In genomic region chr1:161484613-161485012, GRCh38 we compare ENCODE assay signal across 13 cellular contexts. TPM values are rescaled to one million over a fixed set of nuclear protein-coding genes. Genes with fewer than 3 reads are reported as not detected.
DNase-seq lines count a peak whose midpoint lies in the region; ATAC-seq and TF ChIP-seq lines count a peak whose summit lies in the region.
"Had no signal": no experiment of that assay in that cellular context is flagged by ENCODE, and none has a peak within 500 bp of the region (broad histone marks: within the 10 kb centered on the region; RNA-seq: fewer than 3 reads in every experiment).

No MANE protein-coding gene starts in this region.

- dilution Hi-C loops in mammary epithelial cell (cut with HindIII; ENCODE audit: low sequenced_read_pairs): no loop called here

- no peak overlapping the region for H3K9ac ChIP-seq in mammary epithelial cell (ENCODE audit: insufficient read depth, low read length)
- H3K9ac ChIP-seq: parathyroid adenoma had no signal

- H3K4me1 ChIP-seq in mammary epithelial cell (ENCODE audit: insufficient read depth, low read length): peaks cover 33% of the 10 kb centered on the region
- H3K4me1 ChIP-seq: parathyroid adenoma had no signal

- H3K4me3 Mint-ChIP-seq in neural crest cell: no peak overlapping the region
- no peak overlapping the region for H3K4me3 Mint-ChIP-seq in activated T-cell treated with anti-CD3 and anti-CD28 coated beads, Interleukin-2, amount 50 U/mL, for 72 hours
- H3K4me3 Mint-ChIP-seq: activated CD4-positive, alpha-beta T cell treated with anti-CD3 and anti-CD28 coated beads, Interleukin-2, amount 10 ng/mL, durations not matched to agents 7 days and 5 days had no signal

- intact Hi-C loops in mammary epithelial cell (cut with micrococcal nuclease): no loop called here

- H3K4me3 ChIP-seq in mammary epithelial cell (replicated peaks in 1 of 3; ENCODE audit: insufficient read depth in 1 of 3, low read depth in 2 of 3, low read length in 3 of 3): no peak overlapping the region
- H3K4me3 ChIP-seq: heart left ventricle had no signal

- no peaks in the 10 kb centered on the region for H3K4me1 Mint-ChIP-seq in neural crest cell
- H3K4me1 Mint-ChIP-seq in activated T-cell treated with anti-CD3 and anti-CD28 coated beads, Interleukin-2, amount 50 U/mL, for 72 hours (ENCODE audit: low read depth): no peaks in the 10 kb centered on the region
- H3K4me1 Mint-ChIP-seq: activated CD4-positive, alpha-beta T cell treated with anti-CD3 and anti-CD28 coated beads, Interleukin-2, amount 10 ng/mL, durations not matched to agents 7 days and 5 days had no signal

- 100% methylated on average over 2 of the region's 2 CpGs for WGBS in mammary epithelial cell (ENCODE audit: low coverage, missing lambda C conversion rate)

- no TSS peak for BruUV-seq in mammary epithelial cell (replicated peaks; lab: Mats Ljungman, UMichigan)

- no peak overlapping the region for H3K27ac ChIP-seq in mammary epithelial cell (ENCODE audit: insufficient read depth, low read depth, low read length)
- H3K27ac ChIP-seq: heart left ventricle, parathyroid adenoma had no signal

- TF ChIP-seq CTCF in GM10248 (IDR thresholded peaks at IDR 0.05; ENCODE audit: control extremely low read depth, extremely low read depth, low read depth, missing control alignments) (peak; percentile 27), LNCAP (IDR thresholded peaks at IDR 0.05) (peak; percentile 16; the same call in 1 of the 2 replicates), mammary epithelial cell (conservative IDR thresholded peaks at IDR 0.05 in 1 of 2, IDR thresholded peaks at IDR 0.05 in 1 of 2; ENCODE audit: extremely low read depth in 1 of 2, insufficient read depth in 1 of 2, low read depth in 1 of 2, low read length in 2 of 2) (peak; percentile 31 to 32), neural crest cell (conservative IDR thresholded peaks at IDR 0.05) (peak; percentile 38)

- H3K36me3 ChIP-seq in mammary epithelial cell (ENCODE audit: insufficient read depth, low read length): no peaks in the 10 kb centered on the region
- H3K36me3 ChIP-seq: heart left ventricle had no signal

- no peaks in the 10 kb centered on the region for H3K36me3 Mint-ChIP-seq in neural crest cell (ENCODE audit: low read depth)
- H3K36me3 Mint-ChIP-seq in activated T-cell treated with anti-CD3 and anti-CD28 coated beads, Interleukin-2, amount 50 U/mL, for 72 hours (ENCODE audit: insufficient read depth in 2 of 2): no peaks in the 10 kb centered on the region

- H4K20me1 ChIP-seq in mammary epithelial cell (ENCODE audit: insufficient read depth, low read length): no peaks in the 10 kb centered on the region

- H3K79me2 ChIP-seq in mammary epithelial cell (ENCODE audit: insufficient read depth, low read length): no peaks in the 10 kb centered on the region
- H3K79me2 ChIP-seq: parathyroid adenoma had no signal

- H3K27ac Mint-ChIP-seq in neural crest cell (ENCODE audit: unreplicated experiment): no peak overlapping the region
- H3K27ac Mint-ChIP-seq in activated T-cell treated with anti-CD3 and anti-CD28 coated beads, Interleukin-2, amount 50 U/mL, for 72 hours: no peak overlapping the region
- H3K27ac Mint-ChIP-seq: activated CD4-positive, alpha-beta T cell treated with anti-CD3 and anti-CD28 coated beads, Interleukin-2, amount 10 ng/mL, durations not matched to agents 7 days and 5 days had no signal

- H2AFZ ChIP-seq in mammary epithelial cell (ENCODE audit: low read depth, low read length): no peak overlapping the region
- H2AFZ ChIP-seq: parathyroid adenoma had no signal

- POLR2A ChIA-PET in GM10248 (lab: Yijun Ruan, JAX): no interaction called here

- in situ Hi-C loops in mammary epithelial cell (cut with MboI; ENCODE audit: low sequenced_read_pairs in 2 of 2): no loop called here

- DNase-seq in GM10248 (ENCODE audit: extremely low spot score) (no peak), mammary epithelial cell (no peak), neural crest cell (ENCODE audit: low read depth, low spot score) (no peak)
- DNase-seq in activated T-cell treated with anti-CD3 and anti-CD28 coated beads, Interleukin-2, amount 50 U/mL, for 72 hours: no peak
- DNase-seq in stimulated activated CD8-positive, alpha-beta memory T cell treated with anti-CD3 and anti-CD28 coated beads, Interleukin-4, amount 100 ng/mL, for 48 hours: no peak
- DNase-seq: activated CD4-positive, alpha-beta T cell treated with anti-CD3 and anti-CD28 coated beads, Interleukin-2, amount 10 ng/mL, durations not matched to agents 7 days and 5 days; amniotic stem cell; HCEC 1CT; heart left ventricle; NCI-H69 had no signal

- CTCF ChIA-PET in GM10248 (lab: Yijun Ruan, JAX) (interaction anchor here (1.0 to 5.1 kb wide), 11 partner anchors 11 to 552 kb away, joined by 3 to 70 read pairs (median 3); partner anchors contain the start of gene DUSP12), mammary epithelial cell (lab: Charles Lee; ENCODE audit: low non-redundant PET) (no interaction called here)

- H3K27me3 ChIP-seq in mammary epithelial cell (ENCODE audit: insufficient read depth, low read length): no peaks in the 10 kb centered on the region

- H3K9me3 Mint-ChIP-seq in neural crest cell: no peaks in the 10 kb centered on the region
- H3K9me3 Mint-ChIP-seq in activated T-cell treated with anti-CD3 and anti-CD28 coated beads, Interleukin-2, amount 50 U/mL, for 72 hours: no peaks in the 10 kb centered on the region
- H3K9me3 Mint-ChIP-seq: activated CD4-positive, alpha-beta T cell treated with anti-CD3 and anti-CD28 coated beads, Interleukin-2, amount 10 ng/mL, durations not matched to agents 7 days and 5 days had no signal

- ATAC-seq in activated T-cell treated with anti-CD3 and anti-CD28 coated beads, Interleukin-2, amount 50 U/mL, for 72 hours (replicated peaks in 1 of 2): no peak
- ATAC-seq in HG03280 (IDR thresholded peaks at IDR 0.05; ENCODE audit: unreplicated experiment): no peak
- ATAC-seq: heart left ventricle had no signal

- no peaks in the 10 kb centered on the region for H3K9me3 ChIP-seq in mammary epithelial cell (replicated peaks; ENCODE audit: insufficient read depth, low read length)
- H3K9me3 ChIP-seq: heart left ventricle had no signal

- peaks cover 44% of the 10 kb centered on the region for H3K27me3 Mint-ChIP-seq in neural crest cell (ENCODE audit: low read depth)
- peaks cover 16% of the 10 kb centered on the region for H3K27me3 Mint-ChIP-seq in activated T-cell treated with anti-CD3 and anti-CD28 coated beads, Interleukin-2, amount 50 U/mL, for 72 hours (ENCODE audit: low read depth)

- H3K4me2 ChIP-seq in mammary epithelial cell (ENCODE audit: insufficient read depth, low read depth, low read length): no peak overlapping the region

RNA-seq across cellular contexts. Expression of gene FCGR2A, which starts 20.6 kb away (rescaled TPM):
- total RNA-seq in mammary epithelial cell: not detected
- 0.08 TPM for polyA plus RNA-seq in mammary epithelial cell
- polyA minus RNA-seq in mammary epithelial cell: not detected
- not detected in 2 replicates for total RNA-seq in neural crest cell
- total RNA-seq in activated T-cell treated with anti-CD3 and anti-CD28 coated beads, Interleukin-2, amount 50 U/mL, for 72 hours: under 1 TPM; 0.43 to 0.88 TPM
- total RNA-seq: activated CD4-positive, alpha-beta T cell treated with anti-CD3 and anti-CD28 coated beads, Interleukin-2, amount 10 ng/mL, durations not matched to agents 7 days and 5 days had no signal

RNA-seq across cellular contexts. Expression of gene HSPA6, which starts 39.7 kb away (rescaled TPM):
- total RNA-seq in mammary epithelial cell (under 1 TPM; 0.33 to 0.82 TPM), neural crest cell (not detected in 2 replicates)
- 0.79 TPM for polyA plus RNA-seq in mammary epithelial cell
- not detected for polyA minus RNA-seq in mammary epithelial cell
- total RNA-seq in activated T-cell treated with anti-CD3 and anti-CD28 coated beads, Interleukin-2, amount 50 U/mL, for 72 hours: under 1 TPM; 0.24 to 0.53 TPM
